8 cellular contexts compared by ENCODE assay signal in the genomic region with DNA sequence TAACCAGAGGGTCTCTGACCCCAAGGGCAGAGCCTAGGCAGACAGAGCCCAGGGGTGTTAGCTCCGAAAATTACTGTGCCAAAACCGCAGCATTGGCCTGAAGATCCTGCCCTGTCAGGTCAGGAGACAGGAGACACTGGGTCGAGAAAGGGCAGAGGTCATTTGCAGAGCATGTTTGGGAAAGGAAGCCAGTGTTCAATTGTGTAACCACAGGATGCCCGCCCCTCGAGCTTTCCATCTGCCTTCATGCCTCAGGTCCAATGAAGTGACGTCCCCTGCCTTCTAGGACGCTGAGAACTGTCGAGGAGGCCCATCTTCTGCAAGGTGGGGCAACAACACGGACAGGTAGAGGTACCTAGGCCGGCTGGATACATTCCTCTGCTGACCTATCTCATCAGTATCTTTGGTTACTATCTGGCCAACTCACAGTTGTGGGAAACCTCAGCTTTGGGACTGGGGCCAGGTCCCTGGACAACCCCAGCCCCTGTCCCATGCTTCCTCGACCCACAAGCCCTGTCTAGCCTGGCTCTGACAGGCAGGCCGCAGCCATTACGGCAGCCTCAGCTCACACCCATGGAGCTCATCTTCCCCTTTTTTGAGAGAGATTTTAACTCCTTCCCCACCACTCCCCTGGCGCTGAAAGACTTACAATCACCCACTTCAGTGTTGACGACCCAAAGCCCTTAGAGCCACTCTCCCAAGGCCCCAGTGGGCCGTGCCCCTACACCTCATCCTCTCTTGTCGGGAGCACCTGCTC. TPM values are rescaled to one million over a fixed set of nuclear protein-coding genes. Genes with fewer than 3 reads are reported as not detected.
DNase-seq lines count a peak whose midpoint lies in the region; ATAC-seq and TF ChIP-seq lines count a peak whose summit lies in the region.

No MANE protein-coding gene starts in this region.

- no peaks in the 10 kb centered on the region for H3K9me2 ChIP-seq in hepatocyte (replicated peaks; ENCODE audit: insufficient read depth)

- 34% methylated on average over 17 of the region's 17 CpGs for WGBS in hepatocyte (ENCODE audit: low lambda C conversion rate, missing lambda C conversion rate)

- DNase-seq in CD4-positive, alpha-beta T cell = peak in 1 of 10 experiments; percentile 8
- DNase-seq in activated naive CD8-positive, alpha-beta T cell treated with anti-CD3 and anti-CD28 coated beads, Interleukin-2, amount 50 U/mL, for 24 hours = peak; percentile 21
- DNase-seq in hepatocyte (ENCODE audit: low spot score) (peak; percentile 19), NCI-H226 (no peak)
- DNase-seq in stimulated activated CD4-positive, alpha-beta T cell treated with anti-CD3 and anti-CD28 coated beads, Interleukin-4, amount 100 ng/mL, for 24 hours = no peak

- H3K4me3 ChIP-seq in hepatocyte (peak overlapping the region; percentile 63), skeletal muscle tissue (ENCODE audit: low read length in 3 of 3) (peak overlapping the region; percentile 71 to 90 (median 85))

- ATAC-seq in CD4-positive, alpha-beta T cell (ENCODE audit: poor library complexity) = peak; percentile 41
- peak; percentile 38 for ATAC-seq in GM21447 (IDR thresholded peaks at IDR 0.05; ENCODE audit: unreplicated experiment)
- ATAC-seq in activated naive CD8-positive, alpha-beta T cell treated with anti-CD3 and anti-CD28 coated beads, Interleukin-2, amount 50 U/mL, for 24 hours = peak; percentile 1

- peaks cover 33% of the 10 kb centered on the region for H3K36me3 Mint-ChIP-seq in CD4-positive, alpha-beta T cell (ENCODE audit: low read depth)
- H3K36me3 Mint-ChIP-seq in activated naive CD8-positive, alpha-beta T cell treated with anti-CD3 and anti-CD28 coated beads, Interleukin-2, amount 50 U/mL, for 24 hours (ENCODE audit: low read depth) = peaks cover 10% of the 10 kb centered on the region

- peaks cover 53% of the 10 kb centered on the region for H3K4me1 Mint-ChIP-seq in CD4-positive, alpha-beta T cell (ENCODE audit: low read depth)
- peaks cover 39% of the 10 kb centered on the region for H3K4me1 Mint-ChIP-seq in activated naive CD8-positive, alpha-beta T cell treated with anti-CD3 and anti-CD28 coated beads, Interleukin-2, amount 50 U/mL, for 24 hours

- no peaks in the 10 kb centered on the region for H3K27me3 Mint-ChIP-seq in CD4-positive, alpha-beta T cell
- no peaks in the 10 kb centered on the region for H3K27me3 Mint-ChIP-seq in activated naive CD8-positive, alpha-beta T cell treated with anti-CD3 and anti-CD28 coated beads, Interleukin-2, amount 50 U/mL, for 24 hours

- peak overlapping the region; percentile 89 for H3K4me2 ChIP-seq in hepatocyte

- H4K20me1 ChIP-seq in hepatocyte (ENCODE audit: insufficient read depth, poor library complexity, severe bottlenecking) = peaks cover 48% of the 10 kb centered on the region

- peak overlapping the region; percentile 84 for H3K27ac Mint-ChIP-seq in CD4-positive, alpha-beta T cell
- H3K27ac Mint-ChIP-seq in activated naive CD8-positive, alpha-beta T cell treated with anti-CD3 and anti-CD28 coated beads, Interleukin-2, amount 50 U/mL, for 24 hours = peak overlapping the region; percentile 91

- peak overlapping the region; percentile 91 to 93 (median 92) for H3K9ac ChIP-seq in skeletal muscle tissue (ENCODE audit: low read depth in 1 of 3, low read length in 3 of 3)

- no peak for TF ChIP-seq CTCF in CD4-positive, alpha-beta T cell (IDR thresholded peaks at IDR 0.05)
- no peak for TF ChIP-seq CTCF in hepatocyte (IDR thresholded peaks at IDR 0.05; ENCODE audit: poor library complexity)

- peak overlapping the region; percentile 69 for H3K27ac ChIP-seq in CD4-positive, alpha-beta T cell (ENCODE audit: low read depth, low read length)
- peak overlapping the region; percentile 82 for H3K27ac ChIP-seq in KOPT-K1 (ENCODE audit: low read depth, low read length, poor library complexity, severe bottlenecking)
- H3K27ac ChIP-seq in hepatocyte = peak overlapping the region; percentile 81
- H3K27ac ChIP-seq in skeletal muscle tissue (ENCODE audit: low read depth, low read length) = peak overlapping the region; percentile 86

- no peaks in the 10 kb centered on the region for H3K27me3 ChIP-seq in CD4-positive, alpha-beta T cell (ENCODE audit: control insufficient read depth, insufficient read depth, low read length)
- H3K27me3 ChIP-seq in hepatocyte (no peaks in the 10 kb centered on the region), skeletal muscle tissue (ENCODE audit: control insufficient read depth in 3 of 3, insufficient read depth in 3 of 3, low read length in 3 of 3) (no peaks in the 10 kb centered on the region)

- H3K4me1 ChIP-seq in hepatocyte (ENCODE audit: insufficient read depth) (peaks cover 7% of the 10 kb centered on the region), skeletal muscle tissue (ENCODE audit: control insufficient read depth in 3 of 3, insufficient read depth in 3 of 3, low read length in 3 of 3) (peaks cover 23 to 27% (median 24%) of the 10 kb centered on the region in 3 donors)

- H2AFZ ChIP-seq in hepatocyte = peak overlapping the region; percentile 42

- H3K79me2 ChIP-seq in hepatocyte = peaks cover 59% of the 10 kb centered on the region

- H3K9me3 Mint-ChIP-seq in CD4-positive, alpha-beta T cell = no peaks in the 10 kb centered on the region
- H3K9me3 Mint-ChIP-seq in activated naive CD8-positive, alpha-beta T cell treated with anti-CD3 and anti-CD28 coated beads, Interleukin-2, amount 50 U/mL, for 24 hours = no peaks in the 10 kb centered on the region

- peak overlapping the region; percentile 96 for H3K4me3 Mint-ChIP-seq in CD4-positive, alpha-beta T cell
- peak overlapping the region; percentile 99 for H3K4me3 Mint-ChIP-seq in activated naive CD8-positive, alpha-beta T cell treated with anti-CD3 and anti-CD28 coated beads, Interleukin-2, amount 50 U/mL, for 24 hours

- POLR2A ChIA-PET in CD4-positive, alpha-beta T cell (lab: Charles Lee) = interaction anchor here (1.0 to 6.4 kb wide), 3 partner anchors 12 to 188 kb away, joined by 4 to 66 read pairs (median 5); a partner anchor contains a TSS

- intact Hi-C loops in CD4-positive, alpha-beta T cell (cut with DNase I, micrococcal nuclease) = loop anchor here in 1 of 2 experiments (10.0 kb wide), 2 partner anchors 742 to 988 kb away; a partner anchor contains a TSS

- H3K36me3 ChIP-seq in KOPT-K1 (ENCODE audit: insufficient read depth, low read length) = peaks cover 34% of the 10 kb centered on the region
- no peaks in the 10 kb centered on the region for H3K36me3 ChIP-seq in hepatocyte (replicated peaks; ENCODE audit: insufficient read depth, low read depth)
- H3K36me3 ChIP-seq in skeletal muscle tissue (ENCODE audit: control insufficient read depth in 3 of 3, insufficient read depth in 3 of 3, low read length in 3 of 3) = peaks cover 0 to 5% (median 4%) of the 10 kb centered on the region in 3 donors

- CTCF ChIA-PET in CD4-positive, alpha-beta T cell (lab: Charles Lee) = interaction anchor here (1.6 to 4.0 kb wide), 3 partner anchors 8 to 17 kb away, joined by 5 to 15 read pairs (median 8); a partner anchor contains a TSS

- no peaks in the 10 kb centered on the region for H3K9me3 ChIP-seq in CD4-positive, alpha-beta T cell (ENCODE audit: control insufficient read depth, low read length)
- H3K9me3 ChIP-seq in KOPT-K1 (ENCODE audit: insufficient read depth, low read length, poor library complexity, severe bottlenecking) = no peaks in the 10 kb centered on the region
- no peaks in the 10 kb centered on the region for H3K9me3 ChIP-seq in hepatocyte (ENCODE audit: low read depth)
- H3K9me3 ChIP-seq in skeletal muscle tissue (ENCODE audit: control insufficient read depth in 3 of 3, low read length in 3 of 3) = no peaks in the 10 kb centered on the region

RNA-seq across cellular contexts. Expression of a gene that starts 1.3 kb away (rescaled TPM):
- 10 to 100 TPM; 73.5 to 73.8 TPM for total RNA-seq in CD4-positive, alpha-beta T cell
- total RNA-seq in hepatocyte (28.9 and 32.7 TPM in 2 replicates), skeletal muscle tissue (12.5 TPM)
- 56.0 and 65.9 TPM in 2 replicates for polyA plus RNA-seq in hepatocyte

RNA-seq across cellular contexts. Expression of a gene that starts 17.2 kb away (rescaled TPM):
- 100 to 1,000 TPM; 144 to 145 TPM for total RNA-seq in CD4-positive, alpha-beta T cell
- total RNA-seq in hepatocyte (not detected in 2 replicates), skeletal muscle tissue (0.52 TPM)
- 0.35 and 0.41 TPM in 2 replicates for polyA plus RNA-seq in hepatocyte

RNA-seq across cellular contexts. Expression of a gene that starts 20.5 kb away (rescaled TPM):
- total RNA-seq in CD4-positive, alpha-beta T cell = not detected
- total RNA-seq in hepatocyte = under 0.01 TPM in 1 of 2 replicates, not detected in the other
- 0.39 and 0.47 TPM in 2 replicates for polyA plus RNA-seq in hepatocyte
- under 0.01 TPM for total RNA-seq in skeletal muscle tissue

RNA-seq across cellular contexts. Expression of a gene that starts 50.4 kb away (rescaled TPM):
- total RNA-seq in CD4-positive, alpha-beta T cell = under 1 TPM; 0.19 to 0.45 TPM
- 0.32 and 0.80 TPM in 2 replicates for total RNA-seq in hepatocyte
- polyA plus RNA-seq in hepatocyte = 1.1 and 1.5 TPM in 2 replicates
- 0.52 TPM for total RNA-seq in skeletal muscle tissue

Comparison
In these comparisons a context has a peak if more than half of its experiments do, and no peak if none do; other contexts are left out.
1. DNase-seq: peak in activated naive CD8-positive, alpha-beta T cell treated with anti-CD3 and anti-CD28 coated beads, Interleukin-2, amount 50 U/mL, for 24 hours (single experiment) and hepatocyte (single experiment); none in NCI-H226 (single experiment) and stimulated activated CD4-positive, alpha-beta T cell treated with anti-CD3 and anti-CD28 coated beads, Interleukin-4, amount 100 ng/mL, for 24 hours (single experiment).
2. RNA of a gene that starts 17.2 kb away (total RNA-seq): 144 to 145 TPM in CD4-positive, alpha-beta T cell; 0.52 TPM in skeletal muscle tissue (single experiment) and not detected in hepatocyte; every median in the first group is over 10 times any median in the second.
3. Peak in every context shown above with its lines, with median percentiles within 50 percentile points of each other: ATAC-seq and H3K27ac ChIP-seq.